ENCODE assay signal across 29 cellular contexts in genomic region chr2:216320852-216321251, GRCh38. TPM values are rescaled to one million over a fixed set of nuclear protein-coding genes. Genes with fewer than 3 reads are reported as not detected.
"Had no signal": no experiment of that assay in that cellular context is flagged by ENCODE, and none has a peak within 500 bp of the region (broad histone marks: within the 10 kb centered on the region; RNA-seq: fewer than 3 reads in every experiment).

No MANE protein-coding gene starts in this region.

- H3K9me3 ChIP-seq: Peyer's patch, SJCRH30, SK-N-SH had no signal

- H3K4me1 ChIP-seq: Peyer's patch, SJCRH30 had no signal

- H3K27me3 Mint-ChIP-seq: activated CD4-positive, alpha-beta memory T cell treated with anti-CD3 and anti-CD28 coated beads for 36 hours; activated CD4-positive, alpha-beta T cell treated with anti-CD3 and anti-CD28 coated beads, Interleukin-2, amount 10 ng/mL, durations not matched to agents 7 days and 5 days; activated naive CD8-positive, alpha-beta T cell treated with anti-CD3 and anti-CD28 coated beads, Interleukin-2, amount 50 U/mL, for 24 hours had no signal

- H3K27ac ChIP-seq: Peyer's patch, RWPE1, SJCRH30, VCaP had no signal

- H3K4me1 Mint-ChIP-seq: activated CD4-positive, alpha-beta T cell treated with anti-CD3 and anti-CD28 coated beads, Interleukin-2, amount 10 ng/mL, durations not matched to agents 7 days and 5 days had no signal

- H3K4me3 ChIP-seq: Peyer's patch, SJCRH30 had no signal

- H3K9ac ChIP-seq: SK-N-SH had no signal

- H3K4me2 ChIP-seq: SK-N-SH had no signal

- ATAC-seq: activated naive CD4-positive, alpha-beta T cell treated with anti-CD3 and anti-CD28 coated beads, Interleukin-2, amount 50 U/mL, for 72 hours; activated naive CD8-positive, alpha-beta T cell treated with anti-CD3 and anti-CD28 coated beads, Interleukin-2, amount 50 U/mL, for 24 hours; activated T-cell treated with anti-CD3 and anti-CD28 coated beads, Interleukin-2, amount 50 U/mL, for 4 hours had no signal

- H3K9me3 Mint-ChIP-seq: activated CD4-positive, alpha-beta memory T cell treated with anti-CD3 and anti-CD28 coated beads for 36 hours; activated naive CD4-positive, alpha-beta T cell treated with anti-CD3 and anti-CD28 coated beads, Interleukin-2, amount 50 U/mL, for 72 hours; activated naive CD8-positive, alpha-beta T cell treated with anti-CD3 and anti-CD28 coated beads, Interleukin-2, amount 50 U/mL, for 24 hours; activated T-cell treated with anti-CD3 and anti-CD28 coated beads, Interleukin-2, amount 50 U/mL, for 4 hours had no signal

- H3K36me3 ChIP-seq: Peyer's patch, SJCRH30 had no signal

- H3K4me3 Mint-ChIP-seq: activated CD4-positive, alpha-beta memory T cell treated with anti-CD3 and anti-CD28 coated beads for 36 hours; activated CD4-positive, alpha-beta T cell treated with anti-CD3 and anti-CD28 coated beads, Interleukin-2, amount 10 ng/mL, durations not matched to agents 7 days and 5 days; activated naive CD8-positive, alpha-beta T cell treated with anti-CD3 and anti-CD28 coated beads, Interleukin-2, amount 50 U/mL, for 24 hours; activated T-cell treated with anti-CD3 and anti-CD28 coated beads, Interleukin-2, amount 50 U/mL, for 4 hours had no signal

- H3K27me3 ChIP-seq: Peyer's patch, SJCRH30 had no signal

- H3K27ac Mint-ChIP-seq: activated CD4-positive, alpha-beta memory T cell treated with anti-CD3 and anti-CD28 coated beads for 36 hours; activated CD4-positive, alpha-beta T cell treated with anti-CD3 and anti-CD28 coated beads, Interleukin-2, amount 10 ng/mL, durations not matched to agents 7 days and 5 days; activated naive CD4-positive, alpha-beta T cell treated with anti-CD3 and anti-CD28 coated beads, Interleukin-2, amount 50 U/mL, for 72 hours; activated naive CD8-positive, alpha-beta T cell treated with anti-CD3 and anti-CD28 coated beads, Interleukin-2, amount 50 U/mL, for 24 hours had no signal

- H3K9me2 ChIP-seq: SK-N-SH had no signal

- DNase-seq: activated CD4-positive, alpha-beta memory T cell treated with anti-CD3 and anti-CD28 coated beads for 36 hours; activated CD4-positive, alpha-beta T cell treated with anti-CD3 and anti-CD28 coated beads, Interleukin-2, amount 10 ng/mL, durations not matched to agents 7 days and 5 days; activated CD4-positive, CD25-positive, alpha-beta regulatory T cell; activated CD8-positive, alpha-beta memory T cell treated with anti-CD3 and anti-CD28 coated beads for 24 hours; activated effector memory CD4-positive, alpha-beta T cell treated with anti-CD3 and anti-CD28 coated beads, Interleukin-2, amount 50 U/mL, for 16 hours; activated naive CD4-positive, alpha-beta T cell treated with Interleukin-2 at 50 U/mL for 16 hours; activated naive CD8-positive, alpha-beta T cell treated with anti-CD3 and anti-CD28 coated beads, Interleukin-2, amount 50 U/mL, for 24 hours; activated T-cell treated with anti-CD3 and anti-CD28 coated beads, Interleukin-2, amount 50 U/mL, for 4 hours; anterior cingulate cortex; cerebellar nuclear complex; NCI-H1092; NCI-H1417; NCI-H1930; NCI-H2171 treated with DMSO at 0.1 percent for 48 hours; NCI-H345; NCI-H510A; NCI-H526 treated with DMSO at 0.1 percent for 48 hours; NCI-H82; Peyer's patch; Right ventricle myocardium superior; SJCRH30; SK-N-SH; T-helper 1 cell had no signal

- H3K36me3 Mint-ChIP-seq: activated CD4-positive, alpha-beta memory T cell treated with anti-CD3 and anti-CD28 coated beads for 36 hours; activated naive CD4-positive, alpha-beta T cell treated with anti-CD3 and anti-CD28 coated beads, Interleukin-2, amount 50 U/mL, for 72 hours had no signal

RNA-seq across cellular contexts. Expression of gene MARCHF4, which starts 51.4 kb away (rescaled TPM):
- total RNA-seq: activated CD4-positive, alpha-beta memory T cell treated with anti-CD3 and anti-CD28 coated beads for 36 hours; activated CD4-positive, alpha-beta T cell treated with anti-CD3 and anti-CD28 coated beads, Interleukin-2, amount 10 ng/mL, durations not matched to agents 7 days and 5 days; activated naive CD4-positive, alpha-beta T cell treated with anti-CD3 and anti-CD28 coated beads, Interleukin-2, amount 50 U/mL, for 72 hours; activated T-cell treated with anti-CD3 and anti-CD28 coated beads, Interleukin-2, amount 50 U/mL, for 4 hours; cardiac septum; OCI-LY7; Right ventricle myocardium superior; SJCRH30; T-helper 2 cell treated with Interferon-gamma antibody and Interleukin-4, amounts not matched to agents 100 ng/mL and 5 ng/mL, for 36 hours had no signal
